In genomic region chr1:173421266-173421665, GRCh38 we compare ENCODE assay signal across 25 cellular contexts.
"Had no signal": no experiment of that assay in that cellular context is flagged by ENCODE, and none has a peak within 500 bp of the region (broad histone marks: within the 10 kb centered on the region; RNA-seq: fewer than 3 reads in every experiment).

No MANE protein-coding gene starts in this region.

- H3K4me2 ChIP-seq: neural progenitor cell had no signal

- H3K36me3 ChIP-seq: neural progenitor cell, right lobe of liver, suprapubic skin, uterus had no signal

- H3K27me3 ChIP-seq: neural progenitor cell, neutrophil, right lobe of liver, suprapubic skin, tibial nerve, uterus had no signal

- H3K27ac ChIP-seq: left ventricle myocardium inferior, neural progenitor cell, neutrophil, parathyroid adenoma, psoas muscle, right lobe of liver, skin epidermis, suprapubic skin, thoracic aorta, tibial nerve, uterus had no signal

- DNase-seq: hypothalamus; immature natural killer cell; kidney; left colon; left ventricle myocardium inferior; mesendoderm; naive thymus-derived CD4-positive, alpha-beta T cell; nephron progenitor cell; occipital lobe; psoas muscle; right lobe of liver; stimulated activated CD4-positive, alpha-beta T cell treated with anti-CD3 and anti-CD28 coated beads, Interleukin-12 subunit alpha, Interleukin-12 subunit beta, amount 100 ng/mL, for 4 hours; stimulated activated CD4-positive, alpha-beta T cell treated with anti-CD3 and anti-CD28 coated beads, Interleukin-15, amount 100 ng/mL, for 24 hours; stimulated activated CD4-positive, alpha-beta T cell treated with anti-CD3 and anti-CD28 coated beads, Interleukin-2, amount 100 ng/mL, for 24 hours; stimulated activated CD4-positive, alpha-beta T cell treated with anti-CD3 and anti-CD28 coated beads, Interleukin-4, amount 100 ng/mL, for 1 hour; stimulated activated naive CD4-positive, alpha-beta T cell; uterus had no signal

- H3K9me3 ChIP-seq: left ventricle myocardium inferior, neutrophil, psoas muscle, right lobe of liver, suprapubic skin, thoracic aorta, tibial nerve, uterus had no signal

- H3K79me2 ChIP-seq: parathyroid adenoma had no signal

- H2AFZ ChIP-seq: neural progenitor cell had no signal

- H3K4me1 ChIP-seq: neural progenitor cell, parathyroid adenoma, psoas muscle, uterus had no signal

- H3K9ac ChIP-seq: neural progenitor cell, parathyroid adenoma had no signal

- H3K4me3 ChIP-seq: left ventricle myocardium inferior, lung, neural progenitor cell, psoas muscle, right lobe of liver, skin epidermis, suprapubic skin, tibial nerve, uterus had no signal
